In the genomic region with DNA sequence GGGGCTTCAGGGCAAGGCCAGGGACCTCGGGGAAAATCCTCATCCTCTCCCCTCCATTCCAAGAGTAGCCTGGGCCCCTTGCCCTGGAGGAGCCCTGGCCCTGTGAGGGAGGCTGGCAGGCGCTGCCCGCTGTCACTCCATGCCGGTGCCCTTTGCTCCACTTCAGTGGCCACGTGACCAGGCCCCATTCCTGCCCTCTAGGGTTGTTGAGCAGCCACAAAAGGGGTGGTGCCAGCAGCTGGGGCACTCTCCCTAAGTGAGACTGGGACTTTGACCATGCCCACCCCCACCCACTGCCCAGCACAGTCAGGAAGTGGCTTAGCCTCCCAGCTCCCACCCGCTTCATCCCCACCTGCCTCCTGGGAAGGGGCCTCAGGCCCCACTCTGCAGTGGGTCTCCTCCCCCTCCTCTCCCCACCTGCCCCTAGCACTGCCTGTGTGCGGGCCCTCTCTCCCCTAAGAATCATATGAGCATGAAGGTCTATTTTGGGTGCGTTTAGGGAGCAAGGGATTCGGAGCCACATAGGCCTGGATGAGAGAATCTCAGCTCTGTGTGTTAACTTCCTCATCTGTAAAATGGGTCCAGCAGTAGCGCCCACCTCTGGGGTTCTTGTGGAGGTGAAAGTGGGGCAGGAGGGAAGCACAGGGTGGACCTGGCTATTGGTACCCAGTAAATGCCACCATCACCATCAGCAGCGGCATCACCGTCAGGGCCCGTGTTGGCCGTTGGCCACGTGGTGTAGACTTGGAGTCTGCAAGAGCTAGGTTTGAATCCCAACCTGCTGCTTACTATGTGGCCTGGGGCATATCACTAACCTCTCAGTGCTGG, we compare ENCODE assay signal across 1 cellular context.
TF ChIP-seq lines count a peak whose summit lies in the region.

No MANE protein-coding gene starts in this region.

TF ChIP-seq in Ishikawa, 13 proteins besides CTCF, POLR2A, EP300 and RAD21:
- TF ChIP-seq, protein P1, sequence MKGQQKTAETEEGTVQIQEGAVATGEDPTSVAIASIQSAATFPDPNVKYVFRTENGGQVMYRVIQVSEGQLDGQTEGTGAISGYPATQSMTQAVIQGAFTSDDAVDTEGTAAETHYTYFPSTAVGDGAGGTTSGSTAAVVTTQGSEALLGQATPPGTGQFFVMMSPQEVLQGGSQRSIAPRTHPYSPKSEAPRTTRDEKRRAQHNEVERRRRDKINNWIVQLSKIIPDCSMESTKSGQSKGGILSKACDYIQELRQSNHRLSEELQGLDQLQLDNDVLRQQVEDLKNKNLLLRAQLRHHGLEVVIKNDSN (IDR thresholded peaks at IDR 0.05): peak; percentile 93
- TF ChIP-seq, protein P2, sequence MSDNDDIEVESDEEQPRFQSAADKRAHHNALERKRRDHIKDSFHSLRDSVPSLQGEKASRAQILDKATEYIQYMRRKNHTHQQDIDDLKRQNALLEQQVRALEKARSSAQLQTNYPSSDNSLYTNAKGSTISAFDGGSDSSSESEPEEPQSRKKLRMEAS (IDR thresholded peaks at IDR 0.05): no peak
